1 cellular context compared by ENCODE assay signal in the genomic region with DNA sequence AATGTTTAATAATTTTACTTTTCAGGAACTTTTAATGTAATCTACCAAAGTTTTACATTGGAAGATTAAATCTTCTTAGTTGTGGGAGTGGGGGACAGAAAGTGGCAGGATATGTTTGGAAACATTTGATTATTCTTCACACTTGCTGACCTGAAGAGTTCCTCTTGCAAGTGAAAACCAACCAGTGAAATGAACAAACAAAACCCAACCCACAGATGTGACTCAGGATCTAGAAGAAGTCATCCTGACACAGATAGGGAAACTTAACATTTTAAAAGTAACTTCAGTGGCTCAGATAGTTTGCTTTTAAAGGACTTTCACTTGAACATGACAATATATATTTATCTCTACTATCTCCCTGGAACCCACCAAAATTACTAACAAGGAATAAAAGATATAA.
TF ChIP-seq lines count a peak whose summit lies in the region.

No MANE protein-coding gene starts in this region.

TF ChIP-seq in WTC11, 78 proteins besides CTCF, POLR2A, EP300 and RAD21 (continued from another document):
- TF ChIP-seq, protein P1, sequence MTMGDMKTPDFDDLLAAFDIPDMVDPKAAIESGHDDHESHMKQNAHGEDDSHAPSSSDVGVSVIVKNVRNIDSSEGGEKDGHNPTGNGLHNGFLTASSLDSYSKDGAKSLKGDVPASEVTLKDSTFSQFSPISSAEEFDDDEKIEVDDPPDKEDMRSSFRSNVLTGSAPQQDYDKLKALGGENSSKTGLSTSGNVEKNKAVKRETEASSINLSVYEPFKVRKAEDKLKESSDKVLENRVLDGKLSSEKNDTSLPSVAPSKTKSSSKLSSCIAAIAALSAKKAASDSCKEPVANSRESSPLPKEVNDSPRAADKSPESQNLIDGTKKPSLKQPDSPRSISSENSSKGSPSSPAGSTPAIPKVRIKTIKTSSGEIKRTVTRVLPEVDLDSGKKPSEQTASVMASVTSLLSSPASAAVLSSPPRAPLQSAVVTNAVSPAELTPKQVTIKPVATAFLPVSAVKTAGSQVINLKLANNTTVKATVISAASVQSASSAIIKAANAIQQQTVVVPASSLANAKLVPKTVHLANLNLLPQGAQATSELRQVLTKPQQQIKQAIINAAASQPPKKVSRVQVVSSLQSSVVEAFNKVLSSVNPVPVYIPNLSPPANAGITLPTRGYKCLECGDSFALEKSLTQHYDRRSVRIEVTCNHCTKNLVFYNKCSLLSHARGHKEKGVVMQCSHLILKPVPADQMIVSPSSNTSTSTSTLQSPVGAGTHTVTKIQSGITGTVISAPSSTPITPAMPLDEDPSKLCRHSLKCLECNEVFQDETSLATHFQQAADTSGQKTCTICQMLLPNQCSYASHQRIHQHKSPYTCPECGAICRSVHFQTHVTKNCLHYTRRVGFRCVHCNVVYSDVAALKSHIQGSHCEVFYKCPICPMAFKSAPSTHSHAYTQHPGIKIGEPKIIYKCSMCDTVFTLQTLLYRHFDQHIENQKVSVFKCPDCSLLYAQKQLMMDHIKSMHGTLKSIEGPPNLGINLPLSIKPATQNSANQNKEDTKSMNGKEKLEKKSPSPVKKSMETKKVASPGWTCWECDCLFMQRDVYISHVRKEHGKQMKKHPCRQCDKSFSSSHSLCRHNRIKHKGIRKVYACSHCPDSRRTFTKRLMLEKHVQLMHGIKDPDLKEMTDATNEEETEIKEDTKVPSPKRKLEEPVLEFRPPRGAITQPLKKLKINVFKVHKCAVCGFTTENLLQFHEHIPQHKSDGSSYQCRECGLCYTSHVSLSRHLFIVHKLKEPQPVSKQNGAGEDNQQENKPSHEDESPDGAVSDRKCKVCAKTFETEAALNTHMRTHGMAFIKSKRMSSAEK (CRISPR knock-in tag; IDR thresholded peaks at IDR 0.05; ENCODE audit: borderline replicate concordance): no peak
- no peak for TF ChIP-seq CBFB (CRISPR knock-in tag; IDR thresholded peaks at IDR 0.05; ENCODE audit: low read depth)
- no peak for TF ChIP-seq NR1H2 (CRISPR knock-in tag; IDR thresholded peaks at IDR 0.05)
- TF ChIP-seq, protein P2, sequence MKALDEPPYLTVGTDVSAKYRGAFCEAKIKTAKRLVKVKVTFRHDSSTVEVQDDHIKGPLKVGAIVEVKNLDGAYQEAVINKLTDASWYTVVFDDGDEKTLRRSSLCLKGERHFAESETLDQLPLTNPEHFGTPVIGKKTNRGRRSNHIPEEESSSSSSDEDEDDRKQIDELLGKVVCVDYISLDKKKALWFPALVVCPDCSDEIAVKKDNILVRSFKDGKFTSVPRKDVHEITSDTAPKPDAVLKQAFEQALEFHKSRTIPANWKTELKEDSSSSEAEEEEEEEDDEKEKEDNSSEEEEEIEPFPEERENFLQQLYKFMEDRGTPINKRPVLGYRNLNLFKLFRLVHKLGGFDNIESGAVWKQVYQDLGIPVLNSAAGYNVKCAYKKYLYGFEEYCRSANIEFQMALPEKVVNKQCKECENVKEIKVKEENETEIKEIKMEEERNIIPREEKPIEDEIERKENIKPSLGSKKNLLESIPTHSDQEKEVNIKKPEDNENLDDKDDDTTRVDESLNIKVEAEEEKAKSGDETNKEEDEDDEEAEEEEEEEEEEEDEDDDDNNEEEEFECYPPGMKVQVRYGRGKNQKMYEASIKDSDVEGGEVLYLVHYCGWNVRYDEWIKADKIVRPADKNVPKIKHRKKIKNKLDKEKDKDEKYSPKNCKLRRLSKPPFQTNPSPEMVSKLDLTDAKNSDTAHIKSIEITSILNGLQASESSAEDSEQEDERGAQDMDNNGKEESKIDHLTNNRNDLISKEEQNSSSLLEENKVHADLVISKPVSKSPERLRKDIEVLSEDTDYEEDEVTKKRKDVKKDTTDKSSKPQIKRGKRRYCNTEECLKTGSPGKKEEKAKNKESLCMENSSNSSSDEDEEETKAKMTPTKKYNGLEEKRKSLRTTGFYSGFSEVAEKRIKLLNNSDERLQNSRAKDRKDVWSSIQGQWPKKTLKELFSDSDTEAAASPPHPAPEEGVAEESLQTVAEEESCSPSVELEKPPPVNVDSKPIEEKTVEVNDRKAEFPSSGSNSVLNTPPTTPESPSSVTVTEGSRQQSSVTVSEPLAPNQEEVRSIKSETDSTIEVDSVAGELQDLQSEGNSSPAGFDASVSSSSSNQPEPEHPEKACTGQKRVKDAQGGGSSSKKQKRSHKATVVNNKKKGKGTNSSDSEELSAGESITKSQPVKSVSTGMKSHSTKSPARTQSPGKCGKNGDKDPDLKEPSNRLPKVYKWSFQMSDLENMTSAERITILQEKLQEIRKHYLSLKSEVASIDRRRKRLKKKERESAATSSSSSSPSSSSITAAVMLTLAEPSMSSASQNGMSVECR (CRISPR knock-in tag; IDR thresholded peaks at IDR 0.05; ENCODE audit: borderline replicate concordance): no peak
- TF ChIP-seq, protein P3, sequence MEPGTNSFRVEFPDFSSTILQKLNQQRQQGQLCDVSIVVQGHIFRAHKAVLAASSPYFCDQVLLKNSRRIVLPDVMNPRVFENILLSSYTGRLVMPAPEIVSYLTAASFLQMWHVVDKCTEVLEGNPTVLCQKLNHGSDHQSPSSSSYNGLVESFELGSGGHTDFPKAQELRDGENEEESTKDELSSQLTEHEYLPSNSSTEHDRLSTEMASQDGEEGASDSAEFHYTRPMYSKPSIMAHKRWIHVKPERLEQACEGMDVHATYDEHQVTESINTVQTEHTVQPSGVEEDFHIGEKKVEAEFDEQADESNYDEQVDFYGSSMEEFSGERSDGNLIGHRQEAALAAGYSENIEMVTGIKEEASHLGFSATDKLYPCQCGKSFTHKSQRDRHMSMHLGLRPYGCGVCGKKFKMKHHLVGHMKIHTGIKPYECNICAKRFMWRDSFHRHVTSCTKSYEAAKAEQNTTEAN (CRISPR knock-in tag; IDR thresholded peaks at IDR 0.05): no peak
- TF ChIP-seq ZBTB21 (CRISPR knock-in tag; IDR thresholded peaks at IDR 0.05; ENCODE audit: borderline replicate concordance): no peak
TF ChIP-seq in WTC11: peak in this region for 0.
